Comparison of ENCODE assay signal across 12 cellular contexts in the genomic region with DNA sequence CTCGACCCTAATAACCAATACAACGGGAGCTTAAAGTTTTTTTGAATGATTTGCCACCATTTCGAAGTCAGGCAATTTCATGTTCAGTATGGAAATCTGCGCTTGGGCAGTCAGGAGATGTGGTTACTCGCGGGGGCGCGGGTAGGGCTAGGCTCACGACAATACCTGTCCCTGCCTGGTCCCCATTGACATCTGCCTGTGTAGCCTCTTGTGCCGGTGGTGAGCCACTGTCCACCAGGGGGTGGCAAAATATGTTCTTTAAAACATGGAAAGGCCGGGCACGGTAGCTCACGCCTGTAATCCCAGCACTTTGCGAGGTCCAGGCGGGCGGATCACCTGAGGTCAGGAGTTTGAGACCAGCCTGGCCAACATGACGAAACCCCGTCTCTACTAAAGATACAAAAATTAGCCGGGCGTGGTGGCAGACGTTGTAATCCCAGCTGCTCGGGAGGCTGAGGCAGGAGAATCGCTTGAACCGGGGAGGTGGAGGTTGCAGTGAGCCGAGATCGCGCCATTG. TPM values are rescaled to one million over a fixed set of nuclear protein-coding genes. Genes with fewer than 3 reads are reported as not detected.
DNase-seq lines count a peak whose midpoint lies in the region; ATAC-seq, FAIRE-seq and TF ChIP-seq lines count a peak whose summit lies in the region.
"Not testable (repeated sequence)": the region's sequence is repeated elsewhere in the genome, so short reads cannot be mapped to it uniquely, and the experiment has no call there.
"Had no signal": no experiment of that assay in that cellular context is flagged by ENCODE, and none has a peak within 500 bp of the region (broad histone marks: within the 10 kb centered on the region; RNA-seq: fewer than 3 reads in every experiment).

No MANE protein-coding gene starts in this region.

- H3K27me3 Mint-ChIP-seq in CD8-positive, alpha-beta T cell (ENCODE audit: low read depth); T-helper 17 cell; MCF 10A (ENCODE audit: insufficient read depth, unreplicated experiment): not testable (repeated sequence)

- H3K4me3 Mint-ChIP-seq in CD8-positive, alpha-beta T cell; T-helper 17 cell; MCF 10A (ENCODE audit: unreplicated experiment): not testable (repeated sequence)

- not testable (repeated sequence) for H3K27me3 ChIP-seq in CD8-positive, alpha-beta T cell (ENCODE audit: insufficient read depth, low read length); pancreas

- CTCF ChIA-PET in CD8-positive, alpha-beta T cell (lab: Charles Lee); MCF 10A (lab: Yijun Ruan, JAX): not testable (repeated sequence)

- peak; percentile 34 for ATAC-seq in CD8-positive, alpha-beta T cell
- ATAC-seq in HG02623 (IDR thresholded peaks at IDR 0.05; ENCODE audit: unreplicated experiment): peak; percentile 7
- peak; percentile 34 for ATAC-seq in HG03342 (IDR thresholded peaks at IDR 0.05; ENCODE audit: unreplicated experiment)
- ATAC-seq in T-helper 17 cell: peak; percentile 33
- peak; percentile 50 for ATAC-seq in left ventricle myocardium superior
- peak; percentile 34 to 68 (median 41) for ATAC-seq in pancreas

- intact Hi-C loops in CD8-positive, alpha-beta T cell (cut with DNase I, micrococcal nuclease): loop anchor here in 1 of 2 experiments (5.0 kb wide), 1 partner anchor 63 kb away; no protein-coding TSS in a partner anchor
- intact Hi-C loops in MCF 10A (cut with micrococcal nuclease); left ventricle myocardium superior (cut with micrococcal nuclease): not testable (repeated sequence)
- intact Hi-C loops in pancreas (cut with DNase I): loop anchor here in 1 of 3 donors (10.0 kb wide), 1 partner anchor 50 kb away; no protein-coding TSS in a partner anchor

- not testable (repeated sequence) for H3K9me3 Mint-ChIP-seq in CD8-positive, alpha-beta T cell; MCF 10A (ENCODE audit: unreplicated experiment)

- H3K4me1 ChIP-seq in CD8-positive, alpha-beta T cell (ENCODE audit: insufficient read depth, low read length); pancreas: not testable (repeated sequence)

- WGBS in pancreas, 2 donors: 4 to 11% methylated on average over 8 of the region's 27 CpGs

- not testable (repeated sequence) for DNase-seq in CD8-positive, alpha-beta T cell; GM19239 (ENCODE audit: insufficient read length, low spot score); T-helper 17 cell; MCF 10A (ENCODE audit: unreplicated experiment)
- DNase-seq in left ventricle myocardium superior (peak; percentile 46), pancreas (peak in 2 of 6 donors; percentile 31 to 62)

- peaks cover 16% of the 10 kb centered on the region for H3K4me1 Mint-ChIP-seq in CD8-positive, alpha-beta T cell (ENCODE audit: low read depth)
- not testable (repeated sequence) for H3K4me1 Mint-ChIP-seq in T-helper 17 cell; MCF 10A (ENCODE audit: insufficient read depth, unreplicated experiment)

- TF ChIP-seq CTCF in CD8-positive, alpha-beta T cell (IDR thresholded peaks at IDR 0.05); MCF 10A (IDR thresholded peaks at IDR 0.05; ENCODE audit: unreplicated experiment); pancreas (IDR thresholded peaks at IDR 0.05): not testable (repeated sequence)

- not testable (repeated sequence) for H3K4me3 ChIP-seq in CD8-positive, alpha-beta T cell (ENCODE audit: low read depth, low read length)
- H3K4me3 ChIP-seq in pancreas: peak overlapping the region in 1 of 4 donors; percentile 20

- H3K36me3 ChIP-seq in CD8-positive, alpha-beta T cell (ENCODE audit: insufficient read depth, low read length): peaks cover 19% of the 10 kb centered on the region
- H3K36me3 ChIP-seq in pancreas: not testable (repeated sequence)

- peaks cover 21% of the 10 kb centered on the region for H3K36me3 Mint-ChIP-seq in CD8-positive, alpha-beta T cell
- H3K36me3 Mint-ChIP-seq in T-helper 17 cell (ENCODE audit: low read depth): not testable (repeated sequence)
- H3K36me3 Mint-ChIP-seq in MCF 10A (ENCODE audit: insufficient read depth, unreplicated experiment): peaks cover 13% of the 10 kb centered on the region

- not testable (repeated sequence) for H3K27ac ChIP-seq in CD8-positive, alpha-beta T cell (ENCODE audit: low read depth, low read length)
- H3K27ac ChIP-seq in pancreas: peak overlapping the region in 1 of 4 donors; percentile 47

- FAIRE-seq in GM19239 (lab: Jason Lieb, UNC): peak; percentile 77
- not testable (repeated sequence) for FAIRE-seq in pancreas (lab: Jason Lieb, UNC)

- not testable (repeated sequence) for H3K9me3 ChIP-seq in CD8-positive, alpha-beta T cell (ENCODE audit: low read length); T-helper 17 cell (ENCODE audit: control insufficient read depth, low read length, poor library complexity, severe bottlenecking); pancreas

- not testable (repeated sequence) for H3K27ac Mint-ChIP-seq in CD8-positive, alpha-beta T cell; T-helper 17 cell; MCF 10A (ENCODE audit: low read depth, unreplicated experiment)

- POLR2A ChIA-PET in CD8-positive, alpha-beta T cell (lab: Charles Lee); MCF 10A (lab: Yijun Ruan, JAX): not testable (repeated sequence)

- BruUV-seq in MCF 10A (replicated peaks; lab: Mats Ljungman, UMichigan): TSS peak; percentile 74

RNA-seq across cellular contexts. Expression of a gene that starts 0.7 kb away (rescaled TPM):
- total RNA-seq in CD8-positive, alpha-beta T cell: 10 to 100 TPM; 70.9 to 77.5 TPM
- total RNA-seq in T-helper 17 cell (10 to 100 TPM; 69.4 to 74.2 TPM), MCF 10A (2022) (127 and 155 TPM in 2 replicates), left ventricle myocardium superior (141 TPM), pancreas (100 to 1,000 TPM in 3 of 6 donors, 10 to 100 TPM in 3; 77.5 to 188 (median 108) TPM)
- 100 to 1,000 TPM; 125 to 204 TPM for polyA plus RNA-seq in pancreas

RNA-seq across cellular contexts. Expression of a gene that starts 5.0 kb away (rescaled TPM):
- total RNA-seq in CD8-positive, alpha-beta T cell: not detected
- total RNA-seq in T-helper 17 cell (not detected), MCF 10A (2022) (not detected in 2 replicates), left ventricle myocardium superior (0.42 TPM), pancreas (1 to 10 TPM in 2 of 6 donors, under 1 TPM in 1, not detected in 3; 0.79 to 1.5 (median 1.2) TPM)
- 1 to 10 TPM in 1 of 2 donors, under 1 TPM in 1; 0.54 to 1.0 TPM for polyA plus RNA-seq in pancreas
- total RNA-seq: activated naive CD8-positive, alpha-beta T cell treated with anti-CD3 and anti-CD28 coated beads for 36 hours; sigmoid colon had no signal

RNA-seq across cellular contexts. Expression of a gene that starts 8.2 kb away (rescaled TPM):
- total RNA-seq in CD8-positive, alpha-beta T cell: not detected
- total RNA-seq in T-helper 17 cell (1 to 10 TPM; 2.4 to 3.5 TPM), MCF 10A (2022) (2.1 and 2.5 TPM in 2 replicates), left ventricle myocardium superior (1.6 TPM), pancreas (1 to 10 TPM in 5 of 6 donors, under 1 TPM in 1; 0.79 to 4.1 (median 1.7) TPM)
- polyA plus RNA-seq in pancreas: 1 to 10 TPM; 1.4 to 2.8 TPM
- total RNA-seq: activated naive CD8-positive, alpha-beta T cell treated with anti-CD3 and anti-CD28 coated beads for 36 hours; GM23248 had no signal

RNA-seq across cellular contexts. Expression of a gene that starts 13.9 kb away (rescaled TPM):
- total RNA-seq in CD8-positive, alpha-beta T cell: not detected
- total RNA-seq in T-helper 17 cell: not detected
- 15.6 and 22.7 TPM in 2 replicates for total RNA-seq in MCF 10A (2022)
- 3.2 TPM for total RNA-seq in left ventricle myocardium superior
- total RNA-seq in pancreas: 10 to 100 TPM in 2 of 6 donors, 1 to 10 TPM in 4; 4.4 to 12.4 (median 9.7) TPM
- 10 to 100 TPM; 16.8 to 59.8 TPM for polyA plus RNA-seq in pancreas
- total RNA-seq: activated naive CD8-positive, alpha-beta T cell treated with anti-CD3 and anti-CD28 coated beads for 36 hours had no signal

RNA-seq across cellular contexts. Expression of a gene that starts 30.4 kb away (rescaled TPM):
- not detected for total RNA-seq in CD8-positive, alpha-beta T cell
- total RNA-seq in T-helper 17 cell: not detected
- not detected in 2 replicates for total RNA-seq in MCF 10A (2022)
- total RNA-seq in left ventricle myocardium superior: not detected
- total RNA-seq in pancreas: not detected
- polyA plus RNA-seq in pancreas: not detected
- total RNA-seq: activated naive CD8-positive, alpha-beta T cell treated with anti-CD3 and anti-CD28 coated beads for 36 hours; GM23248; osteoblast; sigmoid colon had no signal
- polyA plus RNA-seq: GM23248, sigmoid colon had no signal
